Comparison of ENCODE assay signal across 16 cellular contexts in genomic region chr12:541676-542289, GRCh38.
DNase-seq lines count a peak whose midpoint lies in the region; ATAC-seq, FAIRE-seq and TF ChIP-seq lines count a peak whose summit lies in the region.
"Had no signal": no experiment of that assay in that cellular context is flagged by ENCODE, and none has a peak within 500 bp of the region (broad histone marks: within the 10 kb centered on the region; RNA-seq: fewer than 3 reads in every experiment).

No MANE protein-coding gene starts in this region.

- H2AFZ ChIP-seq in H1 (ENCODE audit: low read length) = no peak overlapping the region

- no peak for TF ChIP-seq EP300 in H1 (IDR thresholded peaks at IDR 0.05; ENCODE audit: borderline replicate concordance in 1 of 2, low read depth in 2 of 2, low read length in 2 of 2)

- H3K27ac ChIP-seq in H1 (ENCODE audit: low read depth, low read length) (no peak overlapping the region), mesendoderm (ENCODE audit: low read depth, low read length) (no peak overlapping the region), thoracic aorta (peak overlapping the region; percentile 26 to 43), small intestine (ENCODE audit: low read depth in 1 of 2, low read length in 1 of 2) (no peak overlapping the region)
- H3K27ac ChIP-seq: gastrocnemius medialis, HL-60 had no signal

- H3K79me1 ChIP-seq in H1 (ENCODE audit: low read depth, low read length) (no peaks in the 10 kb centered on the region), mesendoderm (ENCODE audit: low read length) (no peaks in the 10 kb centered on the region)

- peak overlapping the region; percentile 47 for H4K91ac ChIP-seq in H1 (replicated peaks; ENCODE audit: insufficient read length, low read length)

- no peak for TF ChIP-seq POLR2A in H1 (IDR thresholded peaks at IDR 0.05; ENCODE audit: control extremely low read depth in 1 of 2, low read depth in 2 of 2, low read length in 2 of 2)

- H3K4me2 ChIP-seq in H1 (ENCODE audit: insufficient read depth in 1 of 2, low read depth in 2 of 2, low read length in 2 of 2) (peak overlapping the region in 1 of 2 experiments; percentile 21; a peak in 2 of 4 replicates), mesendoderm (ENCODE audit: low read length) (no peak overlapping the region)

- no peak overlapping the region for H3K9ac ChIP-seq in H1 (replicated peaks in 1 of 4; ENCODE audit: extremely low read depth in 1 of 4, low read depth in 3 of 4, low read length in 3 of 4)
- peak overlapping the region; percentile 25 for H3K9ac ChIP-seq in mesendoderm (ENCODE audit: low read length)

- H2BK120ac ChIP-seq in H1 (replicated peaks; ENCODE audit: low read depth, low read length) (no peak overlapping the region), mesendoderm (ENCODE audit: low read depth, low read length) (no peak overlapping the region)

- H3K56ac ChIP-seq in H1 (replicated peaks; ENCODE audit: insufficient read length, low read depth, low read length) (no peak overlapping the region), mesendoderm (ENCODE audit: low read length) (peak overlapping the region; percentile 74)

- CTCF ChIA-PET in H1 (lab: Charles Lee; ENCODE audit: partially characterized antibody) = interaction anchor here (0.6 to 10.4 kb wide), 7 partner anchors 10 to 104 kb away, joined by 3 to 163 read pairs (median 5); partner anchors contain the start of gene B4GALNT3

- H2BK5ac ChIP-seq in H1 (ENCODE audit: low read depth, low read length) (no peak overlapping the region), mesendoderm (ENCODE audit: low read length) (peak overlapping the region; percentile 48)

- H3K23me2 ChIP-seq in H1 (ENCODE audit: low read depth, low read length) = no peaks in the 10 kb centered on the region; the same call in 1 of the 2 replicates

- whole genome bisulfite sequencing in H1 (ENCODE audit: extremely low coverage in 1 of 2, insufficient coverage in 1 of 2, insufficient read length in 1 of 2, insufficient replicate concordance in 2 of 2, low coverage in 1 of 2, low lambda C conversion rate in 2 of 2, missing lambda C conversion rate in 1 of 2), 2 experiments = 74% methylated on average over 6 of the region's 8 CpGs; no CpG with 5 or more reads in 1 of the 2 experiments
- WGBS in mesendoderm (ENCODE audit: extremely low coverage, insufficient coverage, low lambda C conversion rate) = no CpG with 5 or more reads among the region's 8 CpGs
- WGBS in small intestine, 3 donors = 77 to 90% (median 83%) methylated on average over 6 to 7 of the region's 8 CpGs

- H3K4ac ChIP-seq in H1 (replicated peaks; ENCODE audit: insufficient read length, low read depth, low read length) (peak overlapping the region; percentile 76), mesendoderm (ENCODE audit: low read depth, low read length) (peak overlapping the region; percentile 18)

- H3K27me3 ChIP-seq in H1 (replicated peaks in 1 of 4; ENCODE audit: control insufficient read depth in 3 of 4, extremely low read depth in 1 of 4, insufficient read depth in 3 of 4, low read length in 3 of 4) (no peaks in the 10 kb centered on the region), mesendoderm (ENCODE audit: insufficient read depth, low read length, poor library complexity) (no peaks in the 10 kb centered on the region), thoracic aorta (replicated peaks; ENCODE audit: insufficient read depth) (no peaks in the 10 kb centered on the region), small intestine (ENCODE audit: control insufficient read depth in 2 of 2, insufficient read depth in 2 of 2, low read length in 2 of 2) (no peaks in the 10 kb centered on the region)
- H3K27me3 ChIP-seq: pancreas had no signal

- H4K8ac ChIP-seq in H1 (ENCODE audit: extremely low read depth, insufficient read depth, low read length) (peak overlapping the region; percentile 73), mesendoderm (ENCODE audit: low read depth, low read length) (no peak overlapping the region)

- H3K18ac ChIP-seq in H1 (ENCODE audit: extremely low read depth, low read length) = no peak overlapping the region; the same call in 1 of the 2 replicates
- H3K18ac ChIP-seq in mesendoderm (ENCODE audit: low read length) = no peak overlapping the region

- peak in 1 of 2 experiments; percentile 7; a peak in 1 of 4 replicates for TF ChIP-seq RAD21 in H1 (IDR thresholded peaks at IDR 0.05 in 1 of 2, conservative IDR thresholded peaks at IDR 0.05 in 1 of 2; ENCODE audit: low read depth in 2 of 2, low read length in 2 of 2)

- H2BK15ac ChIP-seq in H1 (ENCODE audit: low read length) (no peak overlapping the region), mesendoderm (replicated peaks; ENCODE audit: low read depth) (no peak overlapping the region)

- H2AK5ac ChIP-seq in H1 (ENCODE audit: low read depth, low read length) (no peak overlapping the region), mesendoderm (ENCODE audit: low read length) (peak overlapping the region; percentile 82)

- H4K5ac ChIP-seq in H1 (ENCODE audit: insufficient read length, low read depth, low read length) = no peak overlapping the region
- H4K5ac ChIP-seq in mesendoderm (ENCODE audit: low read length) = no peak overlapping the region

- 0 out of 2 replicates have a peak overlapping the region, but pooled peaks have one; percentile 75 for H2BK12ac ChIP-seq in H1 (ENCODE audit: low read depth, low read length)

- H4K20me1 ChIP-seq in H1 (replicated peaks in 1 of 2; ENCODE audit: control insufficient read depth in 1 of 2, insufficient read depth in 2 of 2, low read length in 2 of 2) = no peaks in the 10 kb centered on the region

- no peaks in the 10 kb centered on the region for H3K79me2 ChIP-seq in H1 (ENCODE audit: control insufficient read depth in 1 of 2, insufficient read depth in 2 of 2, low read length in 2 of 2)
- H3K79me2 ChIP-seq in mesendoderm (ENCODE audit: control insufficient read depth, insufficient read depth, low read length) = no peaks in the 10 kb centered on the region

- H3K9me3 ChIP-seq in H1 (ENCODE audit: insufficient read depth in 2 of 2, low read depth in 1 of 2, low read length in 1 of 2) (peaks cover 0 to 3% of the 10 kb centered on the region in 2 experiments; a peak in 1 of 4 replicates), thoracic aorta (no peaks in the 10 kb centered on the region), small intestine (ENCODE audit: control insufficient read depth, low read depth) (no peaks in the 10 kb centered on the region)
- H3K9me3 ChIP-seq: gastrocnemius medialis, MG63, pancreas had no signal

- DNase-seq in NCI-H69 (lab: John Stamatoyannopoulos, UW) = peak; percentile 68
- DNase-seq in H1 (ENCODE audit: low read depth in 1 of 2, low spot score in 2 of 2) = no peak
- DNase-seq in mesendoderm = peak; percentile 71
- DNase-seq in thoracic aorta (ENCODE audit: low spot score) = no peak
- DNase-seq in cerebellum (ENCODE audit: low spot score) = no peak
- DNase-seq in small intestine = no peak
- DNase-seq: activated CD8-positive, alpha-beta T cell treated with anti-CD3 and anti-CD28 coated beads, Interleukin-2, amount 10 ng/mL, durations not matched to agents 7 days and 5 days; gastrocnemius medialis; MG63; T1000 had no signal

- POLR2A ChIA-PET in H1 (lab: Charles Lee; ENCODE audit: partially characterized antibody) = interaction anchor here (0.7 to 1.2 kb wide), 2 partner anchors 32 to 142 kb away, joined by 3 read pairs; no protein-coding TSS in a partner anchor

- H3K14ac ChIP-seq in H1 (ENCODE audit: insufficient read length) = no peak overlapping the region

- H3K23ac ChIP-seq in H1 (ENCODE audit: insufficient read length) (no peak overlapping the region), mesendoderm (ENCODE audit: low read length) (peak overlapping the region; percentile 15)

- no peak; a peak in 1 of 4 replicates for TF ChIP-seq CTCF in H1 (IDR thresholded peaks at IDR 0.05; ENCODE audit: control extremely low read depth in 1 of 3, insufficient read depth in 1 of 3, low read depth in 1 of 3, low read length in 3 of 3)
- no peak for TF ChIP-seq CTCF in thoracic aorta (IDR thresholded peaks at IDR 0.05)

- H3K4me1 ChIP-seq in H1 (replicated peaks in 1 of 4; ENCODE audit: control insufficient read depth in 3 of 4, insufficient read depth in 4 of 4, low read length in 3 of 4) = peaks cover 0 to 20% (median 9%) of the 10 kb centered on the region in 4 experiments; a peak in 5 of 7 replicates
- H3K4me1 ChIP-seq in mesendoderm (ENCODE audit: control insufficient read depth, low read depth, low read length) = peaks cover 12% of the 10 kb centered on the region
- peaks cover 11 to 29% of the 10 kb centered on the region in 2 donors for H3K4me1 ChIP-seq in thoracic aorta (ENCODE audit: control insufficient read depth in 1 of 2, low read depth in 2 of 2)
- H3K4me1 ChIP-seq in small intestine (ENCODE audit: control insufficient read depth in 2 of 2, insufficient read depth in 1 of 2, low read depth in 1 of 2, low read length in 1 of 2) = peaks cover 0 to 4% of the 10 kb centered on the region in 2 donors
- H3K4me1 ChIP-seq: gastrocnemius medialis had no signal

- H3K36me3 ChIP-seq in H1 (ENCODE audit: control insufficient read depth in 2 of 4, insufficient read depth in 4 of 4, low read length in 3 of 4) = peaks cover 0 to 3% (median 0%) of the 10 kb centered on the region in 4 experiments; a peak in 1 of 8 replicates
- no peaks in the 10 kb centered on the region for H3K36me3 ChIP-seq in mesendoderm (ENCODE audit: control insufficient read depth, insufficient read depth, low read length)
- no peaks in the 10 kb centered on the region for H3K36me3 ChIP-seq in thoracic aorta
- no peaks in the 10 kb centered on the region for H3K36me3 ChIP-seq in small intestine (ENCODE audit: control insufficient read depth in 2 of 2, insufficient read depth in 2 of 2, low read length in 2 of 2)
- H3K36me3 ChIP-seq: gastrocnemius medialis, MG63, pancreas had no signal

- ATAC-seq in thoracic aorta (ENCODE audit: insufficient number of reproducible peaks, low FRiP score, low read depth) (no peak), HG02884 (IDR thresholded peaks at IDR 0.05; ENCODE audit: unreplicated experiment) (no peak), HG02763 (IDR thresholded peaks at IDR 0.05; ENCODE audit: unreplicated experiment) (no peak)
- ATAC-seq: activated CD8-positive, alpha-beta T cell treated with anti-CD3 and anti-CD28 coated beads, Interleukin-2, amount 10 ng/mL, durations not matched to agents 7 days and 5 days; gastrocnemius medialis; left lobe of liver; pancreas had no signal

- H2BK20ac ChIP-seq in H1 (ENCODE audit: low read length) = no peak overlapping the region

- H3K4me3 ChIP-seq in H1 (ENCODE audit: extremely low read depth in 1 of 4, insufficient read depth in 2 of 4, low read depth in 3 of 4, low read length in 4 of 4) (no peak overlapping the region), mesendoderm (ENCODE audit: low read length) (no peak overlapping the region), thoracic aorta (no peak overlapping the region), small intestine (ENCODE audit: low read depth in 1 of 2, low read length in 2 of 2) (no peak overlapping the region)
- H3K4me3 ChIP-seq: gastrocnemius medialis, MG63, pancreas had no signal

- FAIRE-seq in H1 (lab: Jason Lieb, UNC) (no peak), small intestine (lab: Jason Lieb, UNC) (no peak)
- FAIRE-seq: colon, pancreas had no signal

TF ChIP-seq in H1, 55 proteins besides CTCF, POLR2A, EP300 and RAD21:
- TF ChIP-seq TEAD4 (IDR thresholded peaks at IDR 0.05; ENCODE audit: low read depth, low read length) = peak; percentile 66; the same call in 1 of the 2 replicates
- no peak for TF ChIP-seq CREB1 (IDR thresholded peaks at IDR 0.05)
TF ChIP-seq in H1: peak in this region for 1.

Comparison
In these comparisons a context has a peak if more than half of its experiments do, and no peak if none do; other contexts are left out.
1. DNase-seq: peak in NCI-H69 (single experiment) and mesendoderm (single experiment); none in H1 (0 of 2), thoracic aorta (single experiment), cerebellum (single experiment) and small intestine (single experiment).
2. H3K27ac ChIP-seq: peak in thoracic aorta (2 of 2); none in H1 (single experiment), mesendoderm (single experiment) and small intestine (0 of 2).